In the genomic region with DNA sequence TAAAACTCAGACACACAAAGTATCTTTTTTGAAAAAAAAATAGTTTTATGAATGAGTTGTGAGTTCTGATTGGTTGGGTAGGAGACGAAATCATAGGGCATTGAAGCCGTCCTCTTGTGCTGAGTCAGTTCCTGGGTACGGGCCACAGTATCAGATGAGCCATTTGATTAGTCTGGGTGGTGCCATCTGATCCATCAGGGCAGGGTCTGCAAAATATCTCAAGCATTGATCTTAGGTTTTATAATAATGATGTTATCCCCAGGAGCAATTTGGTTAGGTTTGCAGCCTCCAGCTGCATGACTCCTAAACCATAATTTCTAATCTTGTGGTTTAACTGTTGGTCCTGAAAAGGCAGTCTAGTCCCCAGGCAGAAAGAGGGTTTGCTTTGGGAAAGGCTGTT, we compare ENCODE assay signal across 29 cellular contexts.
"Had no signal": no experiment of that assay in that cellular context is flagged by ENCODE, and none has a peak within 500 bp of the region (broad histone marks: within the 10 kb centered on the region; RNA-seq: fewer than 3 reads in every experiment).

No MANE protein-coding gene starts in this region.

- H3K27me3 Mint-ChIP-seq: activated B cell treated with CpG ODN at 0.5 μM for 24 hours; activated naive CD8-positive, alpha-beta T cell; stimulated activated memory B cell treated with anti-CD40 and anti-IgM and Interleukin-4, amounts not matched to agents 10 μg/mL and 1 μg/mL and 100 μg/mL, for 72 hours; stimulated activated naive CD8-positive, alpha-beta T cell treated with anti-CD3 and anti-CD28 coated beads, Interleukin-15, amount 100 ng/mL, for 72 hours had no signal

- ATAC-seq: activated T-cell treated with anti-CD3 and anti-CD28 coated beads, Interleukin-2, amount 50 U/mL, for 72 hours; gastrocnemius medialis; left cardiac atrium; left ventricle myocardium superior; mucosa of descending colon; pancreas; sciatic nerve; stimulated activated memory B cell treated with anti-CD40 and anti-IgM and Interleukin-4, amounts not matched to agents 10 μg/mL and 1 μg/mL and 100 μg/mL, for 72 hours; stimulated activated naive CD8-positive, alpha-beta T cell treated with anti-CD3 and anti-CD28 coated beads, Interleukin-15, amount 100 ng/mL, for 72 hours; upper lobe of right lung had no signal

- H3K9me3 ChIP-seq: colonic mucosa, gastrocnemius medialis, pancreas, prostate gland, suprapubic skin, tibial artery, upper lobe of right lung had no signal

- H3K4me1 ChIP-seq: colonic mucosa, esophagus squamous epithelium, gastrocnemius medialis, pancreas, prostate gland, suprapubic skin, tibial artery, upper lobe of right lung had no signal

- H3K36me3 Mint-ChIP-seq: activated naive CD8-positive, alpha-beta T cell; stimulated activated memory B cell treated with anti-CD40 and anti-IgM and Interleukin-4, amounts not matched to agents 10 μg/mL and 1 μg/mL and 100 μg/mL, for 72 hours had no signal

- H3K4me1 Mint-ChIP-seq: activated B cell treated with CpG ODN at 0.5 μM for 24 hours; stimulated activated memory B cell treated with anti-CD40 and anti-IgM and Interleukin-4, amounts not matched to agents 10 μg/mL and 1 μg/mL and 100 μg/mL, for 72 hours; stimulated activated naive CD8-positive, alpha-beta T cell treated with anti-CD3 and anti-CD28 coated beads, Interleukin-15, amount 100 ng/mL, for 72 hours had no signal

- H3K36me3 ChIP-seq: colonic mucosa, esophagus squamous epithelium, gastrocnemius medialis, pancreas, prostate gland, suprapubic skin, tibial artery, upper lobe of right lung had no signal

- H3K4me3 Mint-ChIP-seq: activated B cell treated with CpG ODN at 0.5 μM for 24 hours; activated naive CD8-positive, alpha-beta T cell; activated T-cell treated with anti-CD3 and anti-CD28 coated beads, Interleukin-2, amount 50 U/mL, for 72 hours; nephron progenitor cell; stimulated activated memory B cell treated with anti-CD40 and anti-IgM and Interleukin-4, amounts not matched to agents 10 μg/mL and 1 μg/mL and 100 μg/mL, for 72 hours; stimulated activated naive CD8-positive, alpha-beta T cell treated with anti-CD3 and anti-CD28 coated beads, Interleukin-15, amount 100 ng/mL, for 72 hours had no signal

- H3K27ac ChIP-seq: colonic mucosa, epithelial cell of prostate, esophagus squamous epithelium, gastrocnemius medialis, hepatocyte, pancreas, prostate gland, skin epidermis, suprapubic skin, tibial artery, upper lobe of right lung had no signal

- DNase-seq: activated B cell treated with CpG ODN at 0.5 μM for 24 hours; activated naive CD4-positive, alpha-beta T cell; activated T-cell treated with anti-CD3 and anti-CD28 coated beads for 4 hours; activated T-cell treated with anti-CD3 and anti-CD28 coated beads, Interleukin-2, amount 50 U/mL, for 72 hours; anterior cingulate cortex; cerebellar nuclear complex; colonic mucosa; effector CD8-positive, alpha-beta T cell; esophagus squamous epithelium; gastrocnemius medialis; left cardiac atrium; left ventricle myocardium superior; mucosa of descending colon; nephron progenitor cell; pancreas; retina; stimulated activated CD4-positive, alpha-beta T cell treated with anti-CD3 and anti-CD28 coated beads, Interleukin-4, amount 100 ng/mL, for 24 hours; stimulated activated CD8-positive, alpha-beta memory T cell treated with anti-CD3 and anti-CD28 coated beads, Interleukin-4, amount 100 ng/mL, for 48 hours; stimulated activated naive CD8-positive, alpha-beta T cell treated with anti-CD3 and anti-CD28 coated beads, Interleukin-15, amount 100 ng/mL, for 72 hours; tibial artery; upper lobe of right lung had no signal

- H3K27ac Mint-ChIP-seq: activated B cell treated with CpG ODN at 0.5 μM for 24 hours; activated naive CD8-positive, alpha-beta T cell; activated T-cell treated with anti-CD3 and anti-CD28 coated beads, Interleukin-2, amount 50 U/mL, for 72 hours; nephron progenitor cell; stimulated activated memory B cell treated with anti-CD40 and anti-IgM and Interleukin-4, amounts not matched to agents 10 μg/mL and 1 μg/mL and 100 μg/mL, for 72 hours; stimulated activated naive CD8-positive, alpha-beta T cell treated with anti-CD3 and anti-CD28 coated beads, Interleukin-15, amount 100 ng/mL, for 72 hours had no signal

- H3K27me3 ChIP-seq: colonic mucosa, esophagus squamous epithelium, gastrocnemius medialis, hepatocyte, pancreas, suprapubic skin, tibial artery, upper lobe of right lung had no signal

- H3K4me3 ChIP-seq: colonic mucosa, esophagus squamous epithelium, gastrocnemius medialis, hepatocyte, mucosa of descending colon, pancreas, prostate gland, skin epidermis, suprapubic skin, tibial artery, upper lobe of right lung had no signal
